Comparison of ENCODE assay signal across 15 cellular contexts in the genomic region with DNA sequence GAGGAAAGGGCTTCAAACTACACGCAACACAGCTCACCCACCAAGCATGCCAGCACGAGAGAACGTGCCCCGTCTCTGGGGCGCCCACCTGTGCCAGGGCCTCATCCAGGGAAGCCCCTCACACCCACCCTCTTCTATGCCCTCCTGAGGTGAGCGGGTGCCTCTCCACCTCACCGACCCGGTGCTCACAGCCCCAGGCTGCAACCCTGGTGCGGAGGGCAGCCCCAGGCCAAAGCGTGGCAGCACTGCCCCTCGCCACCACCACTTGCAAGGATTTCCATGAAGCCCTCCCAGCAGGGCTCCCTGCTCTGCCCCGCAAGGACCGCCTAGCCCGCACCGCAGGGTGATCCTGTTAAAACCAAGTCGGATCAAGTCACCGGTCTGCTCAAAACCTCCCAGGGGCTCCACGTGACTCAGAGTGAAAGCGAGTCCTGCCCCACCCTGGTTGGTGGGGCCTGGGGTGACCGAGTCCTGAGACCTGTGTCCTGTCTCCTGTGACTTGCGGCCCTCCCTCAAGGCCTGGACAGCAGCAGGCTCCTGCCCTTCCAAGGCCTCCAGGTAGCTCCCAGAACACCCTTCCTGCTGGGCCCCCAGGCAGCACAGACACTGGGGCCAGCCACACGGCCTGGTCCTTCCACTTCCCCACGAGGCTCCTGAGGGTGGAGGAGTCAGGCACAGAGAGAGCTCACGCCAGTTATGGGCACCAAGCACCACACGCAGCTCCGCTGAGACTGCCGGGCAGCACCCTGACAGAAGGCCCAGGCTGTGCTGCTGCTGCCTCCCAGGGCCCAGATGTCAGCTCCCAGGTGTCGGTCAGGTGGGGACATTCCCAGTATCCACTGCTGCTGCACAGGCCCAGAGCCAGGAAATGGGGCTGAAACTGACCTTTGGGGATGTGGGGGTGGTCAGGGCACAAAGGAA. TPM values are rescaled to one million over a fixed set of nuclear protein-coding genes. Genes with fewer than 3 reads are reported as not detected.
DNase-seq lines count a peak whose midpoint lies in the region; ATAC-seq, FAIRE-seq and TF ChIP-seq lines count a peak whose summit lies in the region.
"Had no signal": no experiment of that assay in that cellular context is flagged by ENCODE, and none has a peak within 500 bp of the region (broad histone marks: within the 10 kb centered on the region; RNA-seq: fewer than 3 reads in every experiment).

No MANE protein-coding gene starts in this region.

- peaks cover 8% of the 10 kb centered on the region for H3K36me3 Mint-ChIP-seq in activated CD4-positive, alpha-beta T cell treated with anti-CD3 and anti-CD28 coated beads, Interleukin-2, amount 10 ng/mL, durations not matched to agents 7 days and 5 days (ENCODE audit: low read depth)

- ATAC-seq in pancreas: peak; percentile 77 to 85 (median 82)
- ATAC-seq: activated naive CD8-positive, alpha-beta T cell treated with anti-CD3 and anti-CD28 coated beads, Interleukin-2, amount 50 U/mL, for 24 hours had no signal

- H3K4me1 ChIP-seq in cardiac muscle cell (ENCODE audit: low read depth): peaks cover 6% of the 10 kb centered on the region
- peaks cover 38 to 54% (median 40%) of the 10 kb centered on the region in 3 donors for H3K4me1 ChIP-seq in pancreas

- FAIRE-seq in pancreas (lab: Jason Lieb, UNC): no peak
- FAIRE-seq: endothelial cell of umbilical vein had no signal

- no peaks in the 10 kb centered on the region for H3K27me3 Mint-ChIP-seq in activated CD4-positive, alpha-beta T cell treated with anti-CD3 and anti-CD28 coated beads, Interleukin-2, amount 10 ng/mL, durations not matched to agents 7 days and 5 days
- H3K27me3 Mint-ChIP-seq: activated CD4-positive, alpha-beta T cell treated with anti-CD3 and anti-CD28 coated beads, Interleukin-2, amount 10 ng/mL, durations not matched to agents 24 days and 14 days; activated naive CD8-positive, alpha-beta T cell treated with anti-CD3 and anti-CD28 coated beads, Interleukin-2, amount 50 U/mL, for 24 hours; progenitor cell of endocrine pancreas had no signal

- TF ChIP-seq CTCF in AG04450 (IDR thresholded peaks at IDR 0.05; ENCODE audit: low read depth, low read length): no peak
- no peak for TF ChIP-seq CTCF in RWPE1 (conservative IDR thresholded peaks at IDR 0.05; ENCODE audit: low read depth)
- TF ChIP-seq CTCF in cardiac muscle cell (IDR thresholded peaks at IDR 0.05; ENCODE audit: low read depth, low read length): no peak
- TF ChIP-seq CTCF in pancreas (IDR thresholded peaks at IDR 0.05): no peak

- peaks cover 19% of the 10 kb centered on the region for H3K36me3 ChIP-seq in cardiac muscle cell
- H3K36me3 ChIP-seq in pancreas: peaks cover 3 to 25% (median 17%) of the 10 kb centered on the region in 3 donors

- peaks cover 13% of the 10 kb centered on the region for H3K4me1 Mint-ChIP-seq in activated CD4-positive, alpha-beta T cell treated with anti-CD3 and anti-CD28 coated beads, Interleukin-2, amount 10 ng/mL, durations not matched to agents 7 days and 5 days

- no peak overlapping the region for H3K27ac Mint-ChIP-seq in activated CD4-positive, alpha-beta T cell treated with anti-CD3 and anti-CD28 coated beads, Interleukin-2, amount 10 ng/mL, durations not matched to agents 7 days and 5 days
- H3K27ac Mint-ChIP-seq: activated CD4-positive, alpha-beta T cell treated with anti-CD3 and anti-CD28 coated beads, Interleukin-2, amount 10 ng/mL, durations not matched to agents 24 days and 14 days; activated naive CD8-positive, alpha-beta T cell treated with anti-CD3 and anti-CD28 coated beads, Interleukin-2, amount 50 U/mL, for 24 hours; progenitor cell of endocrine pancreas had no signal

- H3K9me3 Mint-ChIP-seq in activated CD4-positive, alpha-beta T cell treated with anti-CD3 and anti-CD28 coated beads, Interleukin-2, amount 10 ng/mL, durations not matched to agents 7 days and 5 days: no peaks in the 10 kb centered on the region
- H3K9me3 Mint-ChIP-seq: activated CD4-positive, alpha-beta T cell treated with anti-CD3 and anti-CD28 coated beads, Interleukin-2, amount 10 ng/mL, durations not matched to agents 24 days and 14 days; activated naive CD8-positive, alpha-beta T cell treated with anti-CD3 and anti-CD28 coated beads, Interleukin-2, amount 50 U/mL, for 24 hours had no signal

- no peak overlapping the region for H3K4me3 ChIP-seq in AG04450 (ENCODE audit: low read depth, low read length)
- H3K4me3 ChIP-seq in cardiac muscle cell: no peak overlapping the region
- H3K4me3 ChIP-seq in pancreas: no peak overlapping the region

- intact Hi-C loops in pancreas (cut with DNase I): no loop called here

- H3K27me3 ChIP-seq in AG04450 (ENCODE audit: control insufficient read depth, insufficient read depth, low read length) (no peaks in the 10 kb centered on the region), cardiac muscle cell (no peaks in the 10 kb centered on the region), pancreas (no peaks in the 10 kb centered on the region)

- in situ Hi-C loops in ACHN (cut with HindIII; ENCODE audit: low pct_ligation_motif_present, low pct_unique_long_range_greater_than_20kb, low sequenced_read_pairs): no loop called here

- H3K4me3 Mint-ChIP-seq in activated CD4-positive, alpha-beta T cell treated with anti-CD3 and anti-CD28 coated beads, Interleukin-2, amount 10 ng/mL, durations not matched to agents 7 days and 5 days: no peak overlapping the region
- H3K4me3 Mint-ChIP-seq: activated CD4-positive, alpha-beta T cell treated with anti-CD3 and anti-CD28 coated beads, Interleukin-2, amount 10 ng/mL, durations not matched to agents 24 days and 14 days; activated naive CD8-positive, alpha-beta T cell treated with anti-CD3 and anti-CD28 coated beads, Interleukin-2, amount 50 U/mL, for 24 hours had no signal

- peak overlapping the region; percentile 11 for H3K27ac ChIP-seq in AG04450 (ENCODE audit: low read depth, low read length)
- H3K27ac ChIP-seq in RWPE1: peak overlapping the region; percentile 96
- peak overlapping the region; percentile 19 for H3K27ac ChIP-seq in cardiac muscle cell
- H3K27ac ChIP-seq in pancreas: peak overlapping the region; percentile 79 to 83 (median 81)

- WGBS in pancreas, 2 donors: 61 to 64% methylated on average over 28 of the region's 28 CpGs

- CTCF ChIA-PET in AG04450 (lab: Charles Lee) (interaction anchor here (0.5 kb wide), 1 partner anchor 19 kb away, joined by 4 read pairs; no protein-coding TSS in a partner anchor), RWPE1 (lab: Yijun Ruan, JAX) (interaction anchor here (0.7 kb wide), 1 partner anchor 133 kb away, joined by 4 read pairs; no protein-coding TSS in a partner anchor)
- CTCF ChIA-PET in activated CD4-positive, alpha-beta T cell treated with anti-CD3 and anti-CD28 coated beads, Interleukin-2, amount 10 ng/mL, durations not matched to agents 7 days and 5 days (lab: Charles Lee): no interaction called here

- DNase-seq in AG04450 (ENCODE audit: low read depth, low spot score) (no peak), RWPE1 (ENCODE audit: low spot score) (no peak), cardiac muscle cell (ENCODE audit: low read depth in 1 of 2, low spot score in 1 of 2) (no peak), pancreas (peak; percentile 77 to 91 (median 84)), ACHN (no peak), NCI-H526 (lab: John Stamatoyannopoulos, UW) (no peak)
- DNase-seq in activated CD4-positive, alpha-beta T cell treated with anti-CD3 and anti-CD28 coated beads, Interleukin-2, amount 10 ng/mL, durations not matched to agents 7 days and 5 days: no peak
- DNase-seq in activated CD4-positive, alpha-beta T cell treated with anti-CD3 and anti-CD28 coated beads for 1 hour: no peak
- DNase-seq: activated CD4-positive, alpha-beta T cell treated with anti-CD3 and anti-CD28 coated beads, Interleukin-2, amount 10 ng/mL, durations not matched to agents 24 days and 14 days; activated naive CD8-positive, alpha-beta T cell treated with anti-CD3 and anti-CD28 coated beads, Interleukin-2, amount 50 U/mL, for 24 hours; AML-193; GF-D8; NCI-H510A treated with DMSO at 0.1 percent for 48 hours had no signal

- POLR2A ChIA-PET in AG04450 (lab: Yijun Ruan, JAX) (no interaction called here), RWPE1 (lab: Yijun Ruan, JAX; ENCODE audit: low non-redundant PET) (no interaction called here)
- POLR2A ChIA-PET in activated CD4-positive, alpha-beta T cell treated with anti-CD3 and anti-CD28 coated beads, Interleukin-2, amount 10 ng/mL, durations not matched to agents 7 days and 5 days (lab: Charles Lee): no interaction called here

- no peaks in the 10 kb centered on the region; the same call in 1 of the 2 replicates for H3K9me3 ChIP-seq in AG04450 (ENCODE audit: control insufficient read depth, insufficient read depth, low read length)
- H3K9me3 ChIP-seq in cardiac muscle cell (ENCODE audit: low read depth): no peaks in the 10 kb centered on the region
- no peaks in the 10 kb centered on the region for H3K9me3 ChIP-seq in pancreas

RNA-seq across cellular contexts. Expression of gene BRD3, which starts 12.7 kb away (rescaled TPM):
- 7.1 and 7.2 TPM in 2 replicates for polyA plus RNA-seq in AG04450 (2011; rRNA removed)
- polyA minus RNA-seq in AG04450 (2011; rRNA and poly(A)+ RNA removed): 8.3 and 12.5 TPM in 2 replicates
- 27.0 and 42.6 TPM in 2 replicates for total RNA-seq in cardiac muscle cell
- polyA plus RNA-seq in cardiac muscle cell: 43.2 and 44.9 TPM in 2 replicates
- 10 to 100 TPM; 14.4 to 36.3 (median 17.2) TPM for total RNA-seq in pancreas
- polyA plus RNA-seq in pancreas: 1 to 10 TPM; 8.8 to 9.0 TPM
- total RNA-seq in activated CD4-positive, alpha-beta T cell treated with anti-CD3 and anti-CD28 coated beads, Interleukin-2, amount 10 ng/mL, durations not matched to agents 7 days and 5 days: 10 to 100 TPM; 40.1 to 47.4 TPM

RNA-seq across cellular contexts. Expression of gene BRD3OS, which starts 29.9 kb away (rescaled TPM):
- 20.2 and 20.3 TPM in 2 replicates for polyA plus RNA-seq in AG04450 (2011; rRNA removed)
- polyA minus RNA-seq in AG04450 (2011; rRNA and poly(A)+ RNA removed): 12.8 and 14.1 TPM in 2 replicates
- total RNA-seq in cardiac muscle cell: 18.6 and 26.8 TPM in 2 replicates
- 32.3 and 40.4 TPM in 2 replicates for polyA plus RNA-seq in cardiac muscle cell
- 10 to 100 TPM in 1 of 6 donors, 1 to 10 TPM in 5; 6.0 to 12.5 (median 7.3) TPM for total RNA-seq in pancreas
- 1 to 10 TPM; 4.8 to 9.8 TPM for polyA plus RNA-seq in pancreas
- 10 to 100 TPM; 11.1 to 12.9 TPM for total RNA-seq in activated CD4-positive, alpha-beta T cell treated with anti-CD3 and anti-CD28 coated beads, Interleukin-2, amount 10 ng/mL, durations not matched to agents 7 days and 5 days

Comparison
In these comparisons a context has a peak if more than half of its experiments do, and no peak if none do; other contexts are left out.
1. DNase-seq: peak in pancreas (6 of 6); none in AG04450 (single experiment), RWPE1 (single experiment), cardiac muscle cell (0 of 2), ACHN (single experiment), activated CD4-positive, alpha-beta T cell treated with anti-CD3 and anti-CD28 coated beads, Interleukin-2, amount 10 ng/mL, durations not matched to agents 7 days and 5 days (single experiment), NCI-H526 (0 of 2) and activated CD4-positive, alpha-beta T cell treated with anti-CD3 and anti-CD28 coated beads for 1 hour (single experiment).
2. H3K27ac ChIP-seq: peak in every context shown above with its lines; median percentile 96 in RWPE1; 81 in pancreas; 19 in cardiac muscle cell; 11 in AG04450.